Comparison of ENCODE assay signal across 1 cellular context in the genomic region with DNA sequence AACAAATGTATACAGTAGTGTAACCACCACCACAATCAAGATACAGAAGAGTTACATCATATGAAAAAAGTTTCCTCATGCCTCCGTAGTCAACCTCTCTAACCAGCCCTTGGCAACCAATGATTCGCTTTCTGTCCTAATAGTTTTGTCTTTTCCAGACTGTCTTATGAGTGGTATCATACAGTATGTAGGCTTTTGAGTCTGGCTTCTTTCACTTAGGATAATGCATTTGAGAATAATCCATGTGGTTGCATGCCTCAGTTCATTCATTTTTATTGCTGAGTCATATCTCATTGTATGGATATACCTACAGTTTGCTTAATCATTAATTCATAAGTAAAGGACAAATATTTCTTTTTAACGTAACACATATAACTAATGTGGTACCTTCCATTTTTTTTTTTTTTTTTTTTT.
TF ChIP-seq lines count a peak whose summit lies in the region.

No MANE protein-coding gene starts in this region.

TF ChIP-seq in H1, 55 proteins besides CTCF, POLR2A, EP300 and RAD21:
- TF ChIP-seq BACH1 (IDR thresholded peaks at IDR 0.05; ENCODE audit: low read length) (peak; percentile 54; the same call in 1 of the 2 replicates), ATF2 (IDR thresholded peaks at IDR 0.05; ENCODE audit: low read length) (no peak), MAFK (IDR thresholded peaks at IDR 0.05; ENCODE audit: low read depth, low read length) (0 out of 2 replicates have a peak, but pooled peaks have one; percentile 23)
